ENCODE assay signal across 1 cellular context in genomic region chr6:34300332-34300751, GRCh38.
TF ChIP-seq lines count a peak whose summit lies in the region.

No MANE protein-coding gene starts in this region.

TF ChIP-seq in GM12878, 131 proteins besides CTCF, POLR2A, EP300 and RAD21 (continued from another document and continues in another):
- TF ChIP-seq PRDM15 (CRISPR knock-in tag; IDR thresholded peaks at IDR 0.05) (no peak), USF2 (IDR thresholded peaks at IDR 0.05; ENCODE audit: borderline replicate concordance, low read depth, low read length) (no peak), EED (IDR thresholded peaks at IDR 0.05; ENCODE audit: low read depth) (peak; percentile 73), CEBPB (IDR thresholded peaks at IDR 0.05; ENCODE audit: borderline replicate concordance in 1 of 2, low read depth in 2 of 2, low read length in 2 of 2) (no peak), SMC3 (IDR thresholded peaks at IDR 0.05; ENCODE audit: borderline replicate concordance, low read length) (no peak), YBX1 (IDR thresholded peaks at IDR 0.05) (no peak), TCF7 (IDR thresholded peaks at IDR 0.05; ENCODE audit: borderline replicate concordance) (no peak), TAF1 (IDR thresholded peaks at IDR 0.05; ENCODE audit: borderline replicate concordance, low read depth, low read length) (no peak), ZNF24 (IDR thresholded peaks at IDR 0.05) (peak; percentile 92), NBN (IDR thresholded peaks at IDR 0.05) (0 out of 2 replicates have a peak, but pooled peaks have one; percentile 16), SUPT20H (IDR thresholded peaks at IDR 0.05; ENCODE audit: borderline replicate concordance, control insufficient read depth, low read depth, low read length) (no peak), BHLHE40 (IDR thresholded peaks at IDR 0.05; ENCODE audit: borderline replicate concordance in 1 of 2, low read depth in 2 of 2, low read length in 1 of 2) (no peak), NKRF (conservative IDR thresholded peaks at IDR 0.05) (no peak), IRF4 (IDR thresholded peaks at IDR 0.05; ENCODE audit: low read depth, low read length) (no peak), IKZF1 (conservative IDR thresholded peaks at IDR 0.05) (peak; percentile 57; the same call in 1 of the 2 replicates), CREB1 (IDR thresholded peaks at IDR 0.05; ENCODE audit: low read depth) (no peak), EGR1 (IDR thresholded peaks at IDR 0.05; ENCODE audit: borderline replicate concordance in 1 of 2, low read depth in 2 of 2, low read length in 2 of 2) (no peak), SRF (IDR thresholded peaks at IDR 0.05; ENCODE audit: low read depth in 2 of 2, low read length in 2 of 2) (no peak), MEF2B (IDR thresholded peaks at IDR 0.05; ENCODE audit: partially characterized antibody, poor library complexity, severe bottlenecking) (peak; percentile 63), RB1 (IDR thresholded peaks at IDR 0.05; ENCODE audit: borderline replicate concordance) (no peak), JUNB (IDR thresholded peaks at IDR 0.05) (peak; percentile 19), E2F4 (IDR thresholded peaks at IDR 0.05; ENCODE audit: low read depth, low read length) (no peak), CUX1 (IDR thresholded peaks at IDR 0.05; ENCODE audit: insufficient replicate concordance, low read depth, low read length) (no peak), HDAC6 (IDR thresholded peaks at IDR 0.05; ENCODE audit: unreplicated experiment) (no peak), TCF3 (IDR thresholded peaks at IDR 0.05; ENCODE audit: borderline replicate concordance, insufficient read depth, low read depth, low read length) (no peak), MYC (IDR thresholded peaks at IDR 0.05; ENCODE audit: insufficient read depth, insufficient read length, insufficient replicate concordance, low read length, severe bottlenecking) (no peak)
- TF ChIP-seq, protein P1, sequence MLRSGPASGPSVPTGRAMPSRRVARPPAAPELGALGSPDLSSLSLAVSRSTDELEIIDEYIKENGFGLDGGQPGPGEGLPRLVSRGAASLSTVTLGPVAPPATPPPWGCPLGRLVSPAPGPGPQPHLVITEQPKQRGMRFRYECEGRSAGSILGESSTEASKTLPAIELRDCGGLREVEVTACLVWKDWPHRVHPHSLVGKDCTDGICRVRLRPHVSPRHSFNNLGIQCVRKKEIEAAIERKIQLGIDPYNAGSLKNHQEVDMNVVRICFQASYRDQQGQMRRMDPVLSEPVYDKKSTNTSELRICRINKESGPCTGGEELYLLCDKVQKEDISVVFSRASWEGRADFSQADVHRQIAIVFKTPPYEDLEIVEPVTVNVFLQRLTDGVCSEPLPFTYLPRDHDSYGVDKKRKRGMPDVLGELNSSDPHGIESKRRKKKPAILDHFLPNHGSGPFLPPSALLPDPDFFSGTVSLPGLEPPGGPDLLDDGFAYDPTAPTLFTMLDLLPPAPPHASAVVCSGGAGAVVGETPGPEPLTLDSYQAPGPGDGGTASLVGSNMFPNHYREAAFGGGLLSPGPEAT (IDR thresholded peaks at IDR 0.05; ENCODE audit: low read depth): peak; percentile 55; the same call in 1 of the 2 replicates
- TF ChIP-seq, protein P2, sequence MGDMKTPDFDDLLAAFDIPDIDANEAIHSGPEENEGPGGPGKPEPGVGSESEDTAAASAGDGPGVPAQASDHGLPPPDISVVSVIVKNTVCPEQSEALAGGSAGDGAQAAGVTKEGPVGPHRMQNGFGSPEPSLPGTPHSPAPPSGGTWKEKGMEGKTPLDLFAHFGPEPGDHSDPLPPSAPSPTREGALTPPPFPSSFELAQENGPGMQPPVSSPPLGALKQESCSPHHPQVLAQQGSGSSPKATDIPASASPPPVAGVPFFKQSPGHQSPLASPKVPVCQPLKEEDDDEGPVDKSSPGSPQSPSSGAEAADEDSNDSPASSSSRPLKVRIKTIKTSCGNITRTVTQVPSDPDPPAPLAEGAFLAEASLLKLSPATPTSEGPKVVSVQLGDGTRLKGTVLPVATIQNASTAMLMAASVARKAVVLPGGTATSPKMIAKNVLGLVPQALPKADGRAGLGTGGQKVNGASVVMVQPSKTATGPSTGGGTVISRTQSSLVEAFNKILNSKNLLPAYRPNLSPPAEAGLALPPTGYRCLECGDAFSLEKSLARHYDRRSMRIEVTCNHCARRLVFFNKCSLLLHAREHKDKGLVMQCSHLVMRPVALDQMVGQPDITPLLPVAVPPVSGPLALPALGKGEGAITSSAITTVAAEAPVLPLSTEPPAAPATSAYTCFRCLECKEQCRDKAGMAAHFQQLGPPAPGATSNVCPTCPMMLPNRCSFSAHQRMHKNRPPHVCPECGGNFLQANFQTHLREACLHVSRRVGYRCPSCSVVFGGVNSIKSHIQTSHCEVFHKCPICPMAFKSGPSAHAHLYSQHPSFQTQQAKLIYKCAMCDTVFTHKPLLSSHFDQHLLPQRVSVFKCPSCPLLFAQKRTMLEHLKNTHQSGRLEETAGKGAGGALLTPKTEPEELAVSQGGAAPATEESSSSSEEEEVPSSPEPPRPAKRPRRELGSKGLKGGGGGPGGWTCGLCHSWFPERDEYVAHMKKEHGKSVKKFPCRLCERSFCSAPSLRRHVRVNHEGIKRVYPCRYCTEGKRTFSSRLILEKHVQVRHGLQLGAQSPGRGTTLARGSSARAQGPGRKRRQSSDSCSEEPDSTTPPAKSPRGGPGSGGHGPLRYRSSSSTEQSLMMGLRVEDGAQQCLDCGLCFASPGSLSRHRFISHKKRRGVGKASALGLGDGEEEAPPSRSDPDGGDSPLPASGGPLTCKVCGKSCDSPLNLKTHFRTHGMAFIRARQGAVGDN (IDR thresholded peaks at IDR 0.05): 0 out of 2 replicates have a peak, but pooled peaks have one; percentile 19
- TF ChIP-seq, protein P3, sequence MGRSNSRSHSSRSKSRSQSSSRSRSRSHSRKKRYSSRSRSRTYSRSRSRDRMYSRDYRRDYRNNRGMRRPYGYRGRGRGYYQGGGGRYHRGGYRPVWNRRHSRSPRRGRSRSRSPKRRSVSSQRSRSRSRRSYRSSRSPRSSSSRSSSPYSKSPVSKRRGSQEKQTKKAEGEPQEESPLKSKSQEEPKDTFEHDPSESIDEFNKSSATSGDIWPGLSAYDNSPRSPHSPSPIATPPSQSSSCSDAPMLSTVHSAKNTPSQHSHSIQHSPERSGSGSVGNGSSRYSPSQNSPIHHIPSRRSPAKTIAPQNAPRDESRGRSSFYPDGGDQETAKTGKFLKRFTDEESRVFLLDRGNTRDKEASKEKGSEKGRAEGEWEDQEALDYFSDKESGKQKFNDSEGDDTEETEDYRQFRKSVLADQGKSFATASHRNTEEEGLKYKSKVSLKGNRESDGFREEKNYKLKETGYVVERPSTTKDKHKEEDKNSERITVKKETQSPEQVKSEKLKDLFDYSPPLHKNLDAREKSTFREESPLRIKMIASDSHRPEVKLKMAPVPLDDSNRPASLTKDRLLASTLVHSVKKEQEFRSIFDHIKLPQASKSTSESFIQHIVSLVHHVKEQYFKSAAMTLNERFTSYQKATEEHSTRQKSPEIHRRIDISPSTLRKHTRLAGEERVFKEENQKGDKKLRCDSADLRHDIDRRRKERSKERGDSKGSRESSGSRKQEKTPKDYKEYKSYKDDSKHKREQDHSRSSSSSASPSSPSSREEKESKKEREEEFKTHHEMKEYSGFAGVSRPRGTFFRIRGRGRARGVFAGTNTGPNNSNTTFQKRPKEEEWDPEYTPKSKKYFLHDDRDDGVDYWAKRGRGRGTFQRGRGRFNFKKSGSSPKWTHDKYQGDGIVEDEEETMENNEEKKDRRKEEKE (IDR thresholded peaks at IDR 0.05): no peak
- TF ChIP-seq, protein P4, sequence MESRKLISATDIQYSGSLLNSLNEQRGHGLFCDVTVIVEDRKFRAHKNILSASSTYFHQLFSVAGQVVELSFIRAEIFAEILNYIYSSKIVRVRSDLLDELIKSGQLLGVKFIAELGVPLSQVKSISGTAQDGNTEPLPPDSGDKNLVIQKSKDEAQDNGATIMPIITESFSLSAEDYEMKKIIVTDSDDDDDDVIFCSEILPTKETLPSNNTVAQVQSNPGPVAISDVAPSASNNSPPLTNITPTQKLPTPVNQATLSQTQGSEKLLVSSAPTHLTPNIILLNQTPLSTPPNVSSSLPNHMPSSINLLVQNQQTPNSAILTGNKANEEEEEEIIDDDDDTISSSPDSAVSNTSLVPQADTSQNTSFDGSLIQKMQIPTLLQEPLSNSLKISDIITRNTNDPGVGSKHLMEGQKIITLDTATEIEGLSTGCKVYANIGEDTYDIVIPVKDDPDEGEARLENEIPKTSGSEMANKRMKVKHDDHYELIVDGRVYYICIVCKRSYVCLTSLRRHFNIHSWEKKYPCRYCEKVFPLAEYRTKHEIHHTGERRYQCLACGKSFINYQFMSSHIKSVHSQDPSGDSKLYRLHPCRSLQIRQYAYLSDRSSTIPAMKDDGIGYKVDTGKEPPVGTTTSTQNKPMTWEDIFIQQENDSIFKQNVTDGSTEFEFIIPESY (IDR thresholded peaks at IDR 0.05): no peak
